ENCODE assay signal across 8 cellular contexts in the genomic region with DNA sequence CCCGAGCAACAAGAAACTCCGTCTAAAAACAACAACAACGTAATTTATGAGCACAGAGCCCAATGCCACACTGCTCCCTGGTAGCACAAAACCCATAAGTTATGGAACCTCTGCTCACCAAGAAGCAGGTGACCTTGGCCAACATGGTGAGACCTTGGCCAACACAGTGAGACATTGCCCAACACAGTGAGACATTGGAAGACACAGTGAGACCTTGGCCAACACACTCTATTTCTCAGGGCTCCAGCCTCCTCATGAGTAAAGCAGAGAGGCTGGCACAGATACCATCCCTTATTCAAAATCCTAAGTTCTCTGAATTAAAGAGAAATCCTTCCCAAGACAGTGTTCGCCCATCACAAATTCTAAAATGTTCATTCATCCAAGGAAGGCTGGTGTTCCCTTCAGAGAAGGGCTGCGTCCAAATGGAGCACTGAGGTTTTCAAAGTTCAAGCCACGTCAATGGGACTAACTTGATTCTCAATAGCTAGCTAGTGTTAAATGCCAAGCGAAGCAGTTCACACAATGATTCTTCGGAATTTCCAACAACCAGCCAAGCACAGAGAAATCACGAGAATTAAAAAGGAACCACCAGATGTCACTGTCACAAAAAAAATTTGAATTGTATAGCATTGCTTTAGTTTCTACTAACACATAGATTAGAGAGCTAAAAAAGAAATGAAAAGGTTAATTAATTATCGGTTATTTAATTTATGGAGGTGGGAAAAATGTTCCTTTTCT. TPM values are rescaled to one million over a fixed set of nuclear protein-coding genes. Genes with fewer than 3 reads are reported as not detected.
DNase-seq lines count a peak whose midpoint lies in the region; ATAC-seq and TF ChIP-seq lines count a peak whose summit lies in the region.

No MANE protein-coding gene starts in this region.

- H3K4me3 ChIP-seq in esophagus squamous epithelium = no peak overlapping the region
- H3K4me3 ChIP-seq in retinal pigment epithelial cell (ENCODE audit: low read length) = no peak overlapping the region

- no peak for TF ChIP-seq POLR2A in esophagus squamous epithelium (IDR thresholded peaks at IDR 0.05)

- TF ChIP-seq CTCF in esophagus squamous epithelium (IDR thresholded peaks at IDR 0.05) = peak in 5 of 6 experiments; percentile 12 to 39 (median 28)
- peak; percentile 26 for TF ChIP-seq CTCF in retinal pigment epithelial cell (conservative IDR thresholded peaks at IDR 0.05; ENCODE audit: low read depth, low read length)

- no peaks in the 10 kb centered on the region for H3K27me3 ChIP-seq in esophagus squamous epithelium

- H3K9me3 ChIP-seq in esophagus squamous epithelium = no peaks in the 10 kb centered on the region

- intact Hi-C loops in esophagus squamous epithelium (cut with DNase I) = loop anchor here (10.0 kb wide), 1 partner anchor 137 kb away; no protein-coding TSS in a partner anchor

- DNase-seq in AML-193 (lab: John Stamatoyannopoulos, UW) = peak; percentile 8 to 19
- DNase-seq in OCI-M1 (lab: John Stamatoyannopoulos, UW) = peak; percentile 64
- no peak for DNase-seq in esophagus squamous epithelium (lab: John Stamatoyannopoulos, UW)
- DNase-seq in retinal pigment epithelial cell (ENCODE audit: low read depth) = peak; percentile 9
- no peak for DNase-seq in activated CD4-positive, alpha-beta T cell treated with anti-CD3 and anti-CD28 coated beads for 1 hour

- 55 to 62% methylated on average over 7 to 10 of the region's 10 CpGs for WGBS in esophagus squamous epithelium, 2 donors

- no peak overlapping the region for H3K27ac ChIP-seq in esophagus squamous epithelium

- H3K36me3 ChIP-seq in esophagus squamous epithelium = no peaks in the 10 kb centered on the region

- peaks cover 0 to 9% (median 0%) of the 10 kb centered on the region in 3 donors for H3K4me1 ChIP-seq in esophagus squamous epithelium

- peak; percentile 49 for ATAC-seq in GM18861 (IDR thresholded peaks at IDR 0.05; ENCODE audit: unreplicated experiment)
- no peak for ATAC-seq in GM19452 (IDR thresholded peaks at IDR 0.05; ENCODE audit: unreplicated experiment)
- no peak for ATAC-seq in HG02588 (IDR thresholded peaks at IDR 0.05; ENCODE audit: unreplicated experiment)

RNA-seq across cellular contexts. Expression of gene TTC39B, which starts 29.4 kb away (rescaled TPM):
- 10 to 100 TPM; 15.8 to 24.3 (median 17.5) TPM for total RNA-seq in esophagus squamous epithelium

Comparison
In these comparisons a context has a peak if more than half of its experiments do, and no peak if none do; other contexts are left out.
1. DNase-seq: peak in AML-193 (2 of 2), OCI-M1 (single experiment) and retinal pigment epithelial cell (single experiment); none in esophagus squamous epithelium (single experiment) and activated CD4-positive, alpha-beta T cell treated with anti-CD3 and anti-CD28 coated beads for 1 hour (single experiment).